Comparison of ENCODE assay signal across 1 cellular context in the genomic region with DNA sequence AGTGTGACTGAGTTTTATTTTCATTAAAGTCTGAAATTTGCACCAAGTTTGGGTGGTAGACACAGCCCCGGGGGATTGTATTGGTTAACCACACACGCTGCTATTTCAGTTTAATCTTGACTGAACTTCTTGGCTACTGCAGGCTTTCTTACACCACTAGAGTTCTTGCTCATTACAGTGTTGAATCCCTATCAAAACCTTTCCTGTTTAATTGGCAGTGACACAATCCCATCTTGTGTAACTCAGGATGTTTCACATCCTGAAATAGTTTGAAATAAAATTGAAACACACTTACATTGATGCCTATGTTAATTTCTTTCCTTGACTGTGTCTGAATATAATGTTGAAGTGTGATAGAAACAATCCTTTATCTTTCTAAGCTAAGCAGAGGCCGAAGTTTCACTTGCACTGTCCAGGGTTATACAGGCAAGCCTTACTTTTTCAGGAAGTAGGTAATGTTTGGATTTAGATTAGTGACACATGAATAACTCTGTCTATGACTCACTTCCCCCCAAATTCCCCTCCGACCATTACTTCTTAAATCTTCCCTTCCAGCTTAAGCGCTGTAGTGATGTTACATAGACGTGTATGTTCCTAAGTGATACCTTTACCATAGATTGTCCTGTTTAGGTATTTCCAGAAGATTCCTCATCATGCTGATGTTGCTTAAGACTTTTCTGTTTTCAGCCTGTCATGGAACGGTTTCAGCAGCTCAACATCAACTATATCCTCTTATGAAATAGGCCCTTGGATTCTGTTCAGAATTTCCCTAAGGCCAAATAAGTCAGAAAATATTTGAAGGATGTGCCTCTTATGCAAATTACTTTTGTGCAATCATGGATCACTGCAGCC.
TF ChIP-seq lines count a peak whose summit lies in the region.

No MANE protein-coding gene starts in this region.

TF ChIP-seq in K562, 482 proteins besides CTCF, POLR2A, EP300 and RAD21 (continued from another document):
- TF ChIP-seq CREB5 (CRISPR knock-in tag; IDR thresholded peaks at IDR 0.05) (no peak), ZNF354B (CRISPR knock-in tag; IDR thresholded peaks at IDR 0.05) (0 out of 2 replicates have a peak, but pooled peaks have one; percentile 40), SPI1 (IDR thresholded peaks at IDR 0.05; ENCODE audit: borderline replicate concordance, low read depth, low read length) (peak; percentile 82), ZBTB11 (CRISPR knock-in tag; IDR thresholded peaks at IDR 0.05) (0 out of 6 replicates have a peak, but pooled peaks of 1 of the 3 experiments have one; percentile 19)
